Comparison of ENCODE assay signal across 25 cellular contexts in the genomic region with DNA sequence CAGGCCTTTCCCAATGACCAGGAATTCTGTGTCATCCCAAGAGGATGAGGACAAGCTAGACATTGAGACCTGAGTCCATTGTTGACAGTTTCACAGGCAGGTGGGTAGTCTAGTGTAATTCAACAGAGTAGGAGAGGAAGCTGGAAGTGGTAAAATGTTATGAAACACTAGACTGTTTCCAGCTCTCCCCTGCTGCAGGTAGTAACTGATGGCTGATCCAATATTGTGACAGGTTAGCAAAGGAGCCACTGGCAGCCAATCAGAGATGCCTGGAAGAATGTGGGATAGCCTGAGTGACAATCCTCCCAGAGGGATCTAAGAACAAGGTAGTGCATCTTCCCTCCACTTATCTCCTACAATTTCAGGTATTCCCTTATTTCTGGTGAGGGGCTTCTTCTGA. TPM values are rescaled to one million over a fixed set of nuclear protein-coding genes. Genes with fewer than 3 reads are reported as not detected.
"Had no signal": no experiment of that assay in that cellular context is flagged by ENCODE, and none has a peak within 500 bp of the region (broad histone marks: within the 10 kb centered on the region; RNA-seq: fewer than 3 reads in every experiment).

No MANE protein-coding gene starts in this region.

- H3K36me3 ChIP-seq: SJSA1 had no signal

- H3K27ac ChIP-seq: SJSA1, SK-N-MC had no signal

- H3K4me3 ChIP-seq: SJSA1, SK-N-MC had no signal

- H3K27me3 ChIP-seq: SJSA1 had no signal

- H3K9me3 ChIP-seq: SJSA1 had no signal

- FAIRE-seq: RCC 7860 had no signal

- DNase-seq: Karpas-422, KG1, MV-4-11, NCI-H1048, NCI-H1105, NCI-H1417, NCI-H1436 treated with DMSO at 0.1 percent for 48 hours, NCI-H1694, NCI-H1930, NCI-H2081, NCI-H2107, NCI-H226, NCI-H446, NCI-H510A, NCI-H524 treated with DMSO at 0.1 percent for 48 hours, NCI-H69, NCI-H774, Right ventricle myocardium superior, RPMI8226, SIG-M5 had no signal

RNA-seq across cellular contexts. Expression of a gene that starts 10.6 kb away (rescaled TPM):
- total RNA-seq: HT-29, M059J, Right ventricle myocardium superior, SJSA1 had no signal
